8 cellular contexts compared by ENCODE assay signal in the genomic region with DNA sequence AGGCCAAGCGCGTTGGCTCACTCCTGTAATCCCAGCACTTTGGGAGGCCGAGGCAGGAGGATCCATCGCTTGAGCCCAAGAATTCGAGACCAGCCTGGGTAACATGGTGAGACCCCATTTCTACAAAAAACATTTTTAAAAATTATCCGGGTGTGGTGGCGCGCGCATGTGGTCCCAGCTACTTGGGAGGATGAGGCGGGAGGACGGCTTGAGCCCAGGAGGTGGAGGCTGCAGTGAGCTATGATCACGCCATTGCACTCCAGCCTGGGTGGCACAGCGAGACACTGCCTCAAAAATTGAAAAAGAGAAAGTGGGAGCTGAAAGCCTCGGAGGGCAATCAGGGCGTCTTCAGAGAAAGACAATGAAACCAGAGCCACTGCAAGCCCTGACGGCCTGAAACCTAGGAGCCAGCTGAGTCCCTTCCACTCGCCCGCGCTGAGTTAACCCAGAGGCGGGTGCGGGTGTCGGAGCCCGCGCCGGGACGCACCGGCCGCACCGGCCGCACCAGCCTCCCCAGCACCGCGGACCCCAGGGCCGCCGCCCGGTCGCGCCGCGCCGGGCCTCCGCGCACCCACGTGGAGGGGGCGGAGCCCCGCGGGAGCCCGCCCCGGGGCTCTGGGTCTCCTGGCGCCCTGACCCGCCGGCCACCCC. TPM values are rescaled to one million over a fixed set of nuclear protein-coding genes. Genes with fewer than 3 reads are reported as not detected.
DNase-seq lines count a peak whose midpoint lies in the region; ATAC-seq and TF ChIP-seq lines count a peak whose summit lies in the region.

No MANE protein-coding gene starts in this region.

- peaks cover 0 to 4% of the 10 kb centered on the region in 2 donors for H3K4me1 ChIP-seq in esophagus (ENCODE audit: control insufficient read depth in 2 of 2, insufficient read depth in 2 of 2, low read length in 1 of 2)

- H3K27ac ChIP-seq in RWPE1 = peak overlapping the region; percentile 69
- peak overlapping the region; percentile 53 to 57 for H3K27ac ChIP-seq in esophagus (ENCODE audit: low read depth in 2 of 2, low read length in 1 of 2)

- 8 to 11% methylated on average over 30 to 51 of the region's 51 CpGs for WGBS in esophagus, 2 donors

- no peaks in the 10 kb centered on the region for H3K9me3 ChIP-seq in esophagus (ENCODE audit: control insufficient read depth in 2 of 2, insufficient read depth in 1 of 2, low read depth in 1 of 2, low read length in 1 of 2)

- peak; percentile 64 for ATAC-seq in HG02678 (IDR thresholded peaks at IDR 0.05; ENCODE audit: unreplicated experiment)
- peak; percentile 94 for ATAC-seq in omental fat pad (ENCODE audit: low FRiP score)

- H3K4me3 ChIP-seq in esophagus (ENCODE audit: low read depth in 1 of 2, low read length in 2 of 2) = peak overlapping the region; percentile 70 to 80

- CTCF ChIA-PET in RWPE1 (lab: Yijun Ruan, JAX) = interaction anchor here (0.6 to 3.1 kb wide), 3 partner anchors 51 to 266 kb away, joined by 3 to 13 read pairs (median 3); no protein-coding TSS in a partner anchor

- DNase-seq in NCI-H1105 treated with DMSO at 0.1 percent for 48 hours (lab: John Stamatoyannopoulos, UW) (peak; percentile 54), NCI-H1105 (lab: John Stamatoyannopoulos, UW) (no peak), RWPE1 (ENCODE audit: low spot score) (no peak), omental fat pad (ENCODE audit: low spot score) (peak; percentile 19), NAMALWA (ENCODE audit: low spot score) (no peak), DMS114 treated with DMSO at 0.1 percent for 48 hours (lab: John Stamatoyannopoulos, UW; ENCODE audit: unreplicated experiment) (no peak)

- POLR2A ChIA-PET in RWPE1 (lab: Yijun Ruan, JAX; ENCODE audit: low non-redundant PET) = interaction anchor here (1.0 kb wide), 1 partner anchor 370 kb away, joined by 3 read pairs; no protein-coding TSS in a partner anchor

- H3K27me3 ChIP-seq in esophagus (ENCODE audit: control insufficient read depth in 1 of 2, insufficient read depth in 2 of 2, low read length in 2 of 2) = no peaks in the 10 kb centered on the region

- TF ChIP-seq CTCF in RWPE1 (conservative IDR thresholded peaks at IDR 0.05; ENCODE audit: low read depth) (no peak), omental fat pad (IDR thresholded peaks at IDR 0.05) (no peak)

- H3K36me3 ChIP-seq in esophagus (ENCODE audit: control insufficient read depth in 2 of 2, insufficient read depth in 2 of 2, low read length in 1 of 2) = no peaks in the 10 kb centered on the region

RNA-seq across cellular contexts. Expression of a gene that starts 22.4 kb away (rescaled TPM):
- polyA plus RNA-seq in esophagus = 10 to 100 TPM; 24.8 to 38.1 TPM
- total RNA-seq in omental fat pad = 10 to 100 TPM; 17.3 to 77.5 (median 28.4) TPM

RNA-seq across cellular contexts. Expression of a gene that starts 49.7 kb away (rescaled TPM):
- 1 to 10 TPM in 1 of 2 donors, under 1 TPM in 1; 0.81 to 1.1 TPM for polyA plus RNA-seq in esophagus
- total RNA-seq in omental fat pad = 10 to 100 TPM in 1 of 4 donors, 1 to 10 TPM in 3; 3.2 to 18.9 (median 4.1) TPM

Comparison
In these comparisons a context has a peak if more than half of its experiments do, and no peak if none do; other contexts are left out.
1. DNase-seq: peak in NCI-H1105 treated with DMSO at 0.1 percent for 48 hours (single experiment) and omental fat pad (single experiment); none in NCI-H1105 (single experiment), RWPE1 (single experiment), NAMALWA (single experiment) and DMS114 treated with DMSO at 0.1 percent for 48 hours (single experiment).